ENCODE assay signal across 22 cellular contexts in genomic region chr2:209463835-209464234, GRCh38. TPM values are rescaled to one million over a fixed set of nuclear protein-coding genes. Genes with fewer than 3 reads are reported as not detected.
"Had no signal": no experiment of that assay in that cellular context is flagged by ENCODE, and none has a peak within 500 bp of the region (broad histone marks: within the 10 kb centered on the region; RNA-seq: fewer than 3 reads in every experiment).

No MANE protein-coding gene starts in this region.

- H3K27ac ChIP-seq: RWPE1, SJCRH30 had no signal

- H3K36me3 ChIP-seq: SJCRH30 had no signal

- ATAC-seq: Right ventricle myocardium inferior had no signal

- H3K9me3 ChIP-seq: SJCRH30 had no signal

- H3K27me3 ChIP-seq: SJCRH30 had no signal

- H3K4me3 ChIP-seq: SJCRH30 had no signal

- DNase-seq: IMR-90, Karpas-422, KG1, MM.1S, NCI-H1105, NCI-H1417, NCI-H1436 treated with DMSO at 0.1 percent for 48 hours, NCI-H1694 treated with DMSO at 0.1 percent for 48 hours, NCI-H1930, NCI-H2081, NCI-H2107, NCI-H2171, NCI-H226, NCI-H510A, NCI-H524 treated with DMSO at 0.1 percent for 48 hours, NCI-H774, SHP77 treated with DMSO at 0.1 percent for 48 hours, SJCRH30, SW 1271 had no signal

RNA-seq across cellular contexts. Expression of gene MAP2, which starts 40.0 kb away (rescaled TPM):
- total RNA-seq: HepG2 had no signal
